In the genomic region with DNA sequence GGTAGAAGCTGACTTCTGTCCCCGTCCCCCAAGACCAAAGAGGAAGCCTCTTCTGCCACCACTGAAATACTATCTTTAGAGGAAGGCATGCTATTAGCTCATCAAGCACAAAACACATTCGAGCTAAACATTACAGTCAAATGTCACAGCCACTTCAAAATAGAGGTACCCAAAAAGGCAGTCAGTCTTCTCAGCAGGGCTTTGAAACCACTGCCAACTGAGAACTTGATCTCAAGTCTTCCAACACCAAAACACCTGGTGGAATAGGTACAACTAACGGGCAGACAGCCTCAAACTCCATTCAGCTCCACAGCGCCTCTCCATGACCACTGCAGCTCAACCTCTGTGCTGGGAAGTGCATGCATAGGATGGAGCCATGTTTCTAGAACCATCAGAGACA, we compare ENCODE assay signal across 20 cellular contexts. TPM values are rescaled to one million over a fixed set of nuclear protein-coding genes. Genes with fewer than 3 reads are reported as not detected.
DNase-seq lines count a peak whose midpoint lies in the region; ATAC-seq and TF ChIP-seq lines count a peak whose summit lies in the region.
"Had no signal": no experiment of that assay in that cellular context is flagged by ENCODE, and none has a peak within 500 bp of the region (broad histone marks: within the 10 kb centered on the region; RNA-seq: fewer than 3 reads in every experiment).

No MANE protein-coding gene starts in this region.

- DNase-seq in DMS53 (lab: John Stamatoyannopoulos, UW), result peak; percentile 19
- no peak for DNase-seq in DMS53 treated with DMSO at 0.1 percent for 48 hours (lab: John Stamatoyannopoulos, UW; ENCODE audit: unreplicated experiment)
- peak; percentile 87 for DNase-seq in NCI-H2107 (lab: John Stamatoyannopoulos, UW)
- no peak for DNase-seq in WTC11 (ENCODE audit: low spot score)
- no peak for DNase-seq in osteocyte (ENCODE audit: extremely low spot score, unreplicated experiment)
- DNase-seq in stimulated activated naive CD4-positive, alpha-beta T cell treated with Interleukin-2 at 50 U/mL for 16 hours (lab: John Stamatoyannopoulos, UW), result no peak
- no peak for DNase-seq in activated CD4-positive, alpha-beta T cell treated with anti-CD3 and anti-CD28 coated beads for 48 hours
- DNase-seq: activated CD4-positive, alpha-beta memory T cell treated with anti-CD3 and anti-CD28 coated beads for 36 hours; activated T-cell treated with anti-CD3 and anti-CD28 coated beads, Interleukin-2, amount 50 U/mL, for 72 hours; caudate nucleus; DMS 273 treated with DMSO at 0.1 percent for 48 hours; effector CD8-positive, alpha-beta T cell; islet precursor cell; mammary epithelial cell; NCI-H187; NCI-H82 had no signal

- no peaks in the 10 kb centered on the region for H3K36me3 Mint-ChIP-seq in WTC11
- peaks cover 3% of the 10 kb centered on the region for H3K36me3 Mint-ChIP-seq in osteocyte (ENCODE audit: unreplicated experiment)
- H3K36me3 Mint-ChIP-seq: activated CD4-positive, alpha-beta memory T cell treated with anti-CD3 and anti-CD28 coated beads for 36 hours; stimulated activated memory B cell treated with anti-CD40 and anti-IgM and Interleukin-4, amounts not matched to agents 10 μg/mL and 1 μg/mL and 100 μg/mL, for 72 hours had no signal

- POLR2A ChIA-PET in WTC11 (lab: Charles Lee), result no interaction called here

- H3K4me3 Mint-ChIP-seq in WTC11 (no peak overlapping the region), osteocyte (ENCODE audit: unreplicated experiment) (no peak overlapping the region)
- H3K4me3 Mint-ChIP-seq: activated CD4-positive, alpha-beta memory T cell treated with anti-CD3 and anti-CD28 coated beads for 36 hours; activated T-cell treated with anti-CD3 and anti-CD28 coated beads, Interleukin-2, amount 50 U/mL, for 72 hours; nephron; stimulated activated memory B cell treated with anti-CD40 and anti-IgM and Interleukin-4, amounts not matched to agents 10 μg/mL and 1 μg/mL and 100 μg/mL, for 72 hours; type B pancreatic cell had no signal

- no peak overlapping the region for H3K27ac Mint-ChIP-seq in WTC11
- peak overlapping the region; percentile 44 for H3K27ac Mint-ChIP-seq in osteocyte (ENCODE audit: unreplicated experiment)
- H3K27ac Mint-ChIP-seq: activated CD4-positive, alpha-beta memory T cell treated with anti-CD3 and anti-CD28 coated beads for 36 hours; activated T-cell treated with anti-CD3 and anti-CD28 coated beads, Interleukin-2, amount 50 U/mL, for 72 hours; stimulated activated memory B cell treated with anti-CD40 and anti-IgM and Interleukin-4, amounts not matched to agents 10 μg/mL and 1 μg/mL and 100 μg/mL, for 72 hours; type B pancreatic cell had no signal

- CTCF ChIA-PET in WTC11 (lab: Charles Lee), result interaction anchor here (0.7 to 3.0 kb wide), 11 partner anchors 9 to 180 kb away, joined by 3 to 28 read pairs (median 3); no protein-coding TSS in a partner anchor

- ATAC-seq in WTC11 (peak; percentile 80), HG03571 (IDR thresholded peaks at IDR 0.05; ENCODE audit: unreplicated experiment) (no peak)
- ATAC-seq: activated T-cell treated with anti-CD3 and anti-CD28 coated beads, Interleukin-2, amount 50 U/mL, for 72 hours; stimulated activated memory B cell treated with anti-CD40 and anti-IgM and Interleukin-4, amounts not matched to agents 10 μg/mL and 1 μg/mL and 100 μg/mL, for 72 hours had no signal

- H3K9me3 Mint-ChIP-seq in WTC11 (no peaks in the 10 kb centered on the region), osteocyte (ENCODE audit: unreplicated experiment) (no peaks in the 10 kb centered on the region)
- H3K9me3 Mint-ChIP-seq: activated CD4-positive, alpha-beta memory T cell treated with anti-CD3 and anti-CD28 coated beads for 36 hours; activated T-cell treated with anti-CD3 and anti-CD28 coated beads, Interleukin-2, amount 50 U/mL, for 72 hours; nephron; stimulated activated memory B cell treated with anti-CD40 and anti-IgM and Interleukin-4, amounts not matched to agents 10 μg/mL and 1 μg/mL and 100 μg/mL, for 72 hours had no signal

- TF ChIP-seq CTCF in WTC11 (IDR thresholded peaks at IDR 0.05) (no peak), osteocyte (IDR thresholded peaks at IDR 0.05) (no peak)

- H3K4me1 Mint-ChIP-seq in WTC11 (peaks cover 24% of the 10 kb centered on the region), osteocyte (ENCODE audit: unreplicated experiment) (peaks cover 73% of the 10 kb centered on the region)

- H3K27me3 Mint-ChIP-seq in WTC11 (ENCODE audit: low read depth) (no peaks in the 10 kb centered on the region; the same call in 1 of the 2 replicates), osteocyte (ENCODE audit: unreplicated experiment) (no peaks in the 10 kb centered on the region)
- H3K27me3 Mint-ChIP-seq: activated CD4-positive, alpha-beta memory T cell treated with anti-CD3 and anti-CD28 coated beads for 36 hours; stimulated activated memory B cell treated with anti-CD40 and anti-IgM and Interleukin-4, amounts not matched to agents 10 μg/mL and 1 μg/mL and 100 μg/mL, for 72 hours; type B pancreatic cell had no signal

TF ChIP-seq in WTC11, 78 proteins besides CTCF, POLR2A, EP300 and RAD21 (continues in another document):
- TF ChIP-seq NR2C2 (CRISPR knock-in tag; IDR thresholded peaks at IDR 0.05) (no peak), IRF2 (CRISPR knock-in tag; IDR thresholded peaks at IDR 0.05; ENCODE audit: borderline replicate concordance, low read depth) (no peak), FOXJ3 (CRISPR knock-in tag; IDR thresholded peaks at IDR 0.05; ENCODE audit: borderline replicate concordance) (no peak), SOX15 (CRISPR knock-in tag; IDR thresholded peaks at IDR 0.05) (no peak), TEAD1 (CRISPR knock-in tag; IDR thresholded peaks at IDR 0.05) (no peak), KAT7 (CRISPR knock-in tag; IDR thresholded peaks at IDR 0.05; ENCODE audit: borderline replicate concordance) (no peak), HMGA2 (CRISPR knock-in tag; IDR thresholded peaks at IDR 0.05) (no peak), ZNF396 (CRISPR knock-in tag; IDR thresholded peaks at IDR 0.05; ENCODE audit: borderline replicate concordance) (no peak), ZBTB21 (CRISPR knock-in tag; IDR thresholded peaks at IDR 0.05; ENCODE audit: borderline replicate concordance) (no peak), TCF7 (CRISPR knock-in tag; IDR thresholded peaks at IDR 0.05; ENCODE audit: low read depth) (no peak), GRHL2 (CRISPR knock-in tag; IDR thresholded peaks at IDR 0.05; ENCODE audit: insufficient replicate concordance, severe bottlenecking) (no peak)
- TF ChIP-seq, protein P1, sequence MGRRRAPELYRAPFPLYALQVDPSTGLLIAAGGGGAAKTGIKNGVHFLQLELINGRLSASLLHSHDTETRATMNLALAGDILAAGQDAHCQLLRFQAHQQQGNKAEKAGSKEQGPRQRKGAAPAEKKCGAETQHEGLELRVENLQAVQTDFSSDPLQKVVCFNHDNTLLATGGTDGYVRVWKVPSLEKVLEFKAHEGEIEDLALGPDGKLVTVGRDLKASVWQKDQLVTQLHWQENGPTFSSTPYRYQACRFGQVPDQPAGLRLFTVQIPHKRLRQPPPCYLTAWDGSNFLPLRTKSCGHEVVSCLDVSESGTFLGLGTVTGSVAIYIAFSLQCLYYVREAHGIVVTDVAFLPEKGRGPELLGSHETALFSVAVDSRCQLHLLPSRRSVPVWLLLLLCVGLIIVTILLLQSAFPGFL (CRISPR knock-in tag; IDR thresholded peaks at IDR 0.05; ENCODE audit: borderline replicate concordance), result no peak
- TF ChIP-seq, protein P2, sequence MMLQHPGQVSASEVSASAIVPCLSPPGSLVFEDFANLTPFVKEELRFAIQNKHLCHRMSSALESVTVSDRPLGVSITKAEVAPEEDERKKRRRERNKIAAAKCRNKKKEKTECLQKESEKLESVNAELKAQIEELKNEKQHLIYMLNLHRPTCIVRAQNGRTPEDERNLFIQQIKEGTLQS (CRISPR knock-in tag; conservative IDR thresholded peaks at IDR 0.05), result no peak
- TF ChIP-seq, protein P3, sequence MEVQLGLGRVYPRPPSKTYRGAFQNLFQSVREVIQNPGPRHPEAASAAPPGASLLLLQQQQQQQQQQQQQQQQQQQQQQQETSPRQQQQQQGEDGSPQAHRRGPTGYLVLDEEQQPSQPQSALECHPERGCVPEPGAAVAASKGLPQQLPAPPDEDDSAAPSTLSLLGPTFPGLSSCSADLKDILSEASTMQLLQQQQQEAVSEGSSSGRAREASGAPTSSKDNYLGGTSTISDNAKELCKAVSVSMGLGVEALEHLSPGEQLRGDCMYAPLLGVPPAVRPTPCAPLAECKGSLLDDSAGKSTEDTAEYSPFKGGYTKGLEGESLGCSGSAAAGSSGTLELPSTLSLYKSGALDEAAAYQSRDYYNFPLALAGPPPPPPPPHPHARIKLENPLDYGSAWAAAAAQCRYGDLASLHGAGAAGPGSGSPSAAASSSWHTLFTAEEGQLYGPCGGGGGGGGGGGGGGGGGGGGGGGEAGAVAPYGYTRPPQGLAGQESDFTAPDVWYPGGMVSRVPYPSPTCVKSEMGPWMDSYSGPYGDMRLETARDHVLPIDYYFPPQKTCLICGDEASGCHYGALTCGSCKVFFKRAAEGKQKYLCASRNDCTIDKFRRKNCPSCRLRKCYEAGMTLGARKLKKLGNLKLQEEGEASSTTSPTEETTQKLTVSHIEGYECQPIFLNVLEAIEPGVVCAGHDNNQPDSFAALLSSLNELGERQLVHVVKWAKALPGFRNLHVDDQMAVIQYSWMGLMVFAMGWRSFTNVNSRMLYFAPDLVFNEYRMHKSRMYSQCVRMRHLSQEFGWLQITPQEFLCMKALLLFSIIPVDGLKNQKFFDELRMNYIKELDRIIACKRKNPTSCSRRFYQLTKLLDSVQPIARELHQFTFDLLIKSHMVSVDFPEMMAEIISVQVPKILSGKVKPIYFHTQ (CRISPR knock-in tag; IDR thresholded peaks at IDR 0.05), result no peak
- TF ChIP-seq, protein P4, sequence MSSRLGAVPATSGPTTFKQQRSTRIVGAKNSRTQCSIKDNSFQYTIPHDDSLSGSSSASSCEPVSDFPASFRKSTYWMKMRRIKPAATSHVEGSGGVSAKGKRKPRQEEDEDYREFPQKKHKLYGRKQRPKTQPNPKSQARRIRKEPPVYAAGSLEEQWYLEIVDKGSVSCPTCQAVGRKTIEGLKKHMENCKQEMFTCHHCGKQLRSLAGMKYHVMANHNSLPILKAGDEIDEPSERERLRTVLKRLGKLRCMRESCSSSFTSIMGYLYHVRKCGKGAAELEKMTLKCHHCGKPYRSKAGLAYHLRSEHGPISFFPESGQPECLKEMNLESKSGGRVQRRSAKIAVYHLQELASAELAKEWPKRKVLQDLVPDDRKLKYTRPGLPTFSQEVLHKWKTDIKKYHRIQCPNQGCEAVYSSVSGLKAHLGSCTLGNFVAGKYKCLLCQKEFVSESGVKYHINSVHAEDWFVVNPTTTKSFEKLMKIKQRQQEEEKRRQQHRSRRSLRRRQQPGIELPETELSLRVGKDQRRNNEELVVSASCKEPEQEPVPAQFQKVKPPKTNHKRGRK (CRISPR knock-in tag; IDR thresholded peaks at IDR 0.05; ENCODE audit: borderline replicate concordance), result no peak
- TF ChIP-seq, protein P5, sequence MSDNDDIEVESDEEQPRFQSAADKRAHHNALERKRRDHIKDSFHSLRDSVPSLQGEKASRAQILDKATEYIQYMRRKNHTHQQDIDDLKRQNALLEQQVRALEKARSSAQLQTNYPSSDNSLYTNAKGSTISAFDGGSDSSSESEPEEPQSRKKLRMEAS (CRISPR knock-in tag; IDR thresholded peaks at IDR 0.05), result no peak

RNA-seq across cellular contexts. Expression of a gene that starts 36.0 kb away (rescaled TPM):
- total RNA-seq in WTC11 (2021) (2.7 to 5.7 TPM (median 3.1 TPM) in 3 replicates), osteocyte (89.1 and 97.0 TPM in 2 replicates)

Comparison
In these comparisons a context has a peak if more than half of its experiments do, and no peak if none do; other contexts are left out.
1. DNase-seq: peak in DMS53 (single experiment) and NCI-H2107 (single experiment); none in DMS53 treated with DMSO at 0.1 percent for 48 hours (single experiment), WTC11 (single experiment), osteocyte (single experiment), stimulated activated naive CD4-positive, alpha-beta T cell treated with Interleukin-2 at 50 U/mL for 16 hours (single experiment) and activated CD4-positive, alpha-beta T cell treated with anti-CD3 and anti-CD28 coated beads for 48 hours (single experiment).
2. RNA of a gene that starts 36.0 kb away (total RNA-seq): 89.1 to 97.0 TPM in osteocyte; 2.7 to 5.7 TPM in WTC11; every median in the first group is over 10 times any median in the second.